In the genomic region with DNA sequence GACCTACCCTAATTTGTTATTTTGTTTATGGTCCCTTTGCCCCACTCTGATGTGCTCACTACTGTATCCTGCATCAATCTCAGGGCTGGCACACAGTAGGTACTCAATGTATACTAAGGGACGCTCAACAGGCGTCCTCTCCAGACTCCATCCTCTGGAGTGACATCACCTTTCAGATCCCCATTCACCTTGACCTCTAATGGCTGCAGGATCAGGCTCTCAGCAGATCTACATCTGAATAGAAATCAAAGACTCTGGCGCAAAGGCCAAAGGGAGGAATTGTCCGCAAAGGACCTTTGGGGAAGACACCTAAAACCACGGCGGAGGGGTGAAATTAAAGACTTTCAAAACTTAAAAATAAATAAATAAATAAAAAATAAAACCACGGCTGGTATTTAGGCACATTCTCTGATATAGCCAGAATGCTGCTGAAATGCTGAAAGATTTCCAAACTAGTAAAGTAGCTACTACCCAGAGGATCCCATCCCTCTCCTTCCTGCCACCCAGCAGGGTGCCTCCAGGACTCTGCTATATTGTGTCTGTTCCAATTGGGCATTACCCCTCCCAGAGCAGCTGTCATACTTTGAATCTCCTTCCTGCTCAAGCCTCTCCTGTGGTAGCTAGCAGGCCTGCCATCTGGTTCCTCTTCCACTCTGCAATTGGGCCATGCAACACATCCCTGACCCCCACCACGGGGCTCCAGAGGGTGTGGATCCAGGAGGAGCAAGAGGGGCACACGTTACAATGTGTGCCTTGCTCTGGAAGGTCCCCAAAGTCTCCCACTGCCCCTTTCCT, we compare ENCODE assay signal across 13 cellular contexts. TPM values are rescaled to one million over a fixed set of nuclear protein-coding genes. Genes with fewer than 3 reads are reported as not detected.
DNase-seq lines count a peak whose midpoint lies in the region; ATAC-seq and TF ChIP-seq lines count a peak whose summit lies in the region.
"Had no signal": no experiment of that assay in that cellular context is flagged by ENCODE, and none has a peak within 500 bp of the region (broad histone marks: within the 10 kb centered on the region; RNA-seq: fewer than 3 reads in every experiment).

No MANE protein-coding gene starts in this region.

- DNase-seq in DMS 273 (lab: John Stamatoyannopoulos, UW; ENCODE audit: unreplicated experiment) (peak; percentile 94), H7 (peak; percentile 68), NOMO-1 treated with dmso at 0.1 percent for 144 hours (lab: John Stamatoyannopoulos, UW; ENCODE audit: unreplicated experiment) (peak; percentile 43), immature natural killer cell (no peak), progenitor cell of endocrine pancreas (ENCODE audit: low spot score, unreplicated experiment) (no peak), NAMALWA (ENCODE audit: low spot score) (no peak)
- DNase-seq: HFFc6; stimulated activated CD4-positive, alpha-beta T cell treated with anti-CD3 and anti-CD28 coated beads, Interleukin-12 subunit alpha, Interleukin-12 subunit beta, amount 100 ng/mL, for 4 hours had no signal

- no peaks in the 10 kb centered on the region for H3K36me3 Mint-ChIP-seq in immature natural killer cell
- H3K36me3 Mint-ChIP-seq in progenitor cell of endocrine pancreas (ENCODE audit: insufficient read depth), result peaks cover 18% of the 10 kb centered on the region
- H3K36me3 Mint-ChIP-seq: CD4-positive, alpha-beta memory T cell had no signal

- H3K4me3 Mint-ChIP-seq in immature natural killer cell (peak overlapping the region in 3 of 5 donors; percentile 14 to 56 (median 18)), progenitor cell of endocrine pancreas (ENCODE audit: low read depth) (no peak overlapping the region)
- H3K4me3 Mint-ChIP-seq: CD4-positive, alpha-beta memory T cell; HFFc6; memory B cell had no signal

- H3K4me1 Mint-ChIP-seq in immature natural killer cell (peaks cover 29 to 33% of the 10 kb centered on the region in 2 donors), progenitor cell of endocrine pancreas (ENCODE audit: low read depth) (peaks cover 43% of the 10 kb centered on the region)

- H3K27ac Mint-ChIP-seq in immature natural killer cell (peak overlapping the region in 1 of 6 donors; percentile 41), progenitor cell of endocrine pancreas (no peak overlapping the region)
- H3K27ac Mint-ChIP-seq: HFFc6, memory B cell had no signal

- H3K9me3 Mint-ChIP-seq in immature natural killer cell, result no peaks in the 10 kb centered on the region
- H3K9me3 Mint-ChIP-seq in progenitor cell of endocrine pancreas (ENCODE audit: low read depth), result no peaks in the 10 kb centered on the region
- H3K9me3 Mint-ChIP-seq: CD4-positive, alpha-beta memory T cell; HFFc6; memory B cell had no signal

- TF ChIP-seq CTCF in progenitor cell of endocrine pancreas (IDR thresholded peaks at IDR 0.05; ENCODE audit: unreplicated experiment), result no peak

- H3K27me3 ChIP-seq in H7 (ENCODE audit: control insufficient read depth, insufficient read depth, low read length), result no peaks in the 10 kb centered on the region
- H3K27me3 ChIP-seq: dorsolateral prefrontal cortex had no signal

- ATAC-seq in HG02884 (IDR thresholded peaks at IDR 0.05; ENCODE audit: unreplicated experiment), result no peak

- peaks cover 3 to 10% (median 5%) of the 10 kb centered on the region in 3 donors for H3K27me3 Mint-ChIP-seq in immature natural killer cell (ENCODE audit: low read depth in 3 of 3)
- no peaks in the 10 kb centered on the region for H3K27me3 Mint-ChIP-seq in progenitor cell of endocrine pancreas
- H3K27me3 Mint-ChIP-seq: CD4-positive, alpha-beta memory T cell; memory B cell had no signal

- peaks cover 2% of the 10 kb centered on the region for H3K36me3 ChIP-seq in H7 (replicated peaks; ENCODE audit: control insufficient read depth, insufficient read depth, low read length)

- H3K4me3 ChIP-seq in H7 (ENCODE audit: insufficient read depth, low read depth, low read length), result no peak overlapping the region
- H3K4me3 ChIP-seq: dorsolateral prefrontal cortex had no signal

RNA-seq across cellular contexts. Expression of a gene that starts 6.1 kb away (rescaled TPM):
- total RNA-seq in H7 (2014; rRNA removed; shearing (Covaris generic)), result 40.0 and 56.4 TPM in 2 replicates
- 1 to 10 TPM in 2 of 3 donors, under 1 TPM in 1; 0.76 to 2.0 (median 1.9) TPM for polyA plus RNA-seq in immature natural killer cell
- total RNA-seq in progenitor cell of endocrine pancreas, result 61.1 and 61.7 TPM in 2 replicates

RNA-seq across cellular contexts. Expression of a gene that starts 51.9 kb away (rescaled TPM):
- 0.24 and 0.37 TPM in 2 replicates for total RNA-seq in H7 (2014; rRNA removed; shearing (Covaris generic))
- 1 to 10 TPM in 1 of 3 donors, under 1 TPM in 2; 0.32 to 3.4 (median 0.43) TPM for polyA plus RNA-seq in immature natural killer cell
- 1.4 and 1.6 TPM in 2 replicates for total RNA-seq in progenitor cell of endocrine pancreas
- total RNA-seq: SK-MEL-5 had no signal

RNA-seq across cellular contexts. Expression of a gene that starts 52.0 kb away (rescaled TPM):
- 0.07 TPM in 1 of 2 replicates, not detected in the other for total RNA-seq in H7 (2014; rRNA removed; shearing (Covaris generic))
- polyA plus RNA-seq in immature natural killer cell, result not detected
- 1.3 and 1.4 TPM in 2 replicates for total RNA-seq in progenitor cell of endocrine pancreas
- total RNA-seq: SK-MEL-5 had no signal
- polyA plus RNA-seq: CD4-positive, alpha-beta memory T cell had no signal

Comparison
In these comparisons a context has a peak if more than half of its experiments do, and no peak if none do; other contexts are left out.
1. DNase-seq: peak in DMS 273 (single experiment), H7 (single experiment) and NOMO-1 treated with dmso at 0.1 percent for 144 hours (single experiment); none in immature natural killer cell (0 of 3), progenitor cell of endocrine pancreas (single experiment) and NAMALWA (single experiment).